ENCODE assay signal across 27 cellular contexts in the genomic region with DNA sequence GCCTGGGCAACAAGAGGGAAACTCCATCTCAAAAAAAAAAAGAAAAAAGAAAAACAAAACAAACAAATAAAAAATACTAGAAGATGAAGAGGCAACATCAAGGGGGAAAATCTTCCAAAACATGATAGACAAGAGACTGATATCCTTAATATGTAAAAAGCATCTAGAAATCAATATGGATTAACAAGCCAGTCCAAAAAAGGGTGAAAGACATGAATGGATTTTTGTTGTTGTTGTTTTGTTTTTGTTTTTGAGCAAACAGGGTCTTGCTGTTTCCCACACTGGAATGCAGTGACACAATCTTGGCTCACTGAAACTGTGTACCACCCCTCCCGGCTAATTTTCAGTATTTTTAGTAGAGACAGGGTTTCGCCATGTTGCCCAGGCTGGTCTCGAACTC. TPM values are rescaled to one million over a fixed set of nuclear protein-coding genes. Genes with fewer than 3 reads are reported as not detected.
"Had no signal": no experiment of that assay in that cellular context is flagged by ENCODE, and none has a peak within 500 bp of the region (broad histone marks: within the 10 kb centered on the region; RNA-seq: fewer than 3 reads in every experiment).

No MANE protein-coding gene starts in this region.

- DNase-seq: colonic mucosa; effector CD8-positive, alpha-beta T cell; foreskin keratinocyte; heart left ventricle; left cardiac atrium; left lung; mesenchymal stem cell; midbrain; naive thymus-derived CD4-positive, alpha-beta T cell; stimulated activated CD4-positive, alpha-beta T cell treated with anti-CD3 and anti-CD28 coated beads, Interleukin-12 subunit alpha, Interleukin-12 subunit beta, amount 100 ng/mL, for 4 hours; stimulated activated CD4-positive, alpha-beta T cell treated with anti-CD3 and anti-CD28 coated beads, Interleukin-1b, Interleukin-23, amount 100 ng/mL, for 48 hours; stimulated activated CD4-positive, alpha-beta T cell treated with anti-CD3 and anti-CD28 coated beads, Interleukin-4, amount 100 ng/mL, for 1 hour; stimulated activated CD8-positive, alpha-beta memory T cell treated with anti-CD3 and anti-CD28 coated beads, Interleukin-4, amount 100 ng/mL, for 48 hours; stimulated activated naive CD4-positive, alpha-beta T cell; stomach; thyroid gland; upper lobe of right lung; uterus had no signal

- H3K79me2 ChIP-seq: hepatocyte had no signal

- H3K4me2 ChIP-seq: hepatocyte, neural progenitor cell had no signal

- H3K4me1 ChIP-seq: colonic mucosa, left lung, neural progenitor cell, prostate gland, right atrium auricular region, upper lobe of right lung, uterus had no signal

- H3K9ac ChIP-seq: neural progenitor cell had no signal

- H3K27ac ChIP-seq: colonic mucosa, esophagus muscularis mucosa, foreskin keratinocyte, gastroesophageal sphincter, heart left ventricle, hepatocyte, left lung, neural progenitor cell, prostate gland, right atrium auricular region, stomach, thyroid gland, upper lobe of right lung, uterus had no signal

- H3K36me3 ChIP-seq: colonic mucosa, esophagus muscularis mucosa, gastroesophageal sphincter, heart left ventricle, left lung, neural progenitor cell, prostate gland, right atrium auricular region, stomach, thyroid gland, upper lobe of right lung, uterus had no signal

- H2AFZ ChIP-seq: hepatocyte, neural progenitor cell had no signal

- H3K9me3 ChIP-seq: colonic mucosa, esophagus muscularis mucosa, gastroesophageal sphincter, left lung, prostate gland, right atrium auricular region, stomach, thyroid gland, upper lobe of right lung, uterus had no signal

- H3K4me3 ChIP-seq: colonic mucosa, esophagus muscularis mucosa, gastroesophageal sphincter, heart left ventricle, hepatocyte, left lung, neural progenitor cell, prostate gland, right atrium auricular region, smooth muscle cell, stomach, thyroid gland, upper lobe of right lung, uterus had no signal

RNA-seq across cellular contexts. Expression of gene TINCR, which starts 4.0 kb away (rescaled TPM):
- total RNA-seq: endothelial cell of umbilical vein, epithelial cell of proximal tubule, thyroid gland had no signal
- polyA plus RNA-seq: naive thymus-derived CD4-positive, alpha-beta T cell had no signal
